ENCODE assay signal across 20 cellular contexts in the genomic region with DNA sequence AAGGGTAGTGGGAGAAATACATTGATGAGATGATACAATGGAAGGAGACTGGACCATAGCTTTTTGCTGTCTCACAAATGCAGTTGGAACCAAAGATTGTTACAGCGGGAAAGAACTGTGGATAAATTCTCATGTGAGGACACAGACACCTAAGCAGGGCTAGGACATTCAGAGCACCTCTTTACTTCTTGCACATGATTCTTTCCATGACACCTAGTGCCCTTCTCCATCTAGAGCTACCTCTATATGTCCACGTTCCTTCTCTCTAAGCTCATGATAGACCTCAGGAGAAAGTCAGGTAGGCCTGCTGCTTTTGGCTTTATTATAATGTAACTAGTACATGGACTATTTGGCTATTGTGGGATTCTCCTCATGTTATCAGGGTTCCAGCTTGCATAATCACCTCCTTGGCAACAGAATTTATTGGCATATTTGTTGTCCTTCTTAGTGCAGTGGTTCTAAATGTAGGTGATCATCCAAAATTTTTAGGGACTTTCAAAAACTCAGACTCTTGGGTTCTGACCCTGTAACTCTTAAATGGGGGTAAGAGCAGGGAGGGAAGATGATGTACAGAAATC. TPM values are rescaled to one million over a fixed set of nuclear protein-coding genes. Genes with fewer than 3 reads are reported as not detected.
DNase-seq lines count a peak whose midpoint lies in the region; ATAC-seq and TF ChIP-seq lines count a peak whose summit lies in the region.
"Had no signal": no experiment of that assay in that cellular context is flagged by ENCODE, and none has a peak within 500 bp of the region (broad histone marks: within the 10 kb centered on the region; RNA-seq: fewer than 3 reads in every experiment).

No MANE protein-coding gene starts in this region.

- H3K36me3 ChIP-seq in smooth muscle cell (ENCODE audit: low read depth) (no peaks in the 10 kb centered on the region), HAP-1 (replicated peaks) (no peaks in the 10 kb centered on the region)
- H3K36me3 ChIP-seq: upper lobe of left lung had no signal

- no peak overlapping the region for H2AFZ ChIP-seq in smooth muscle cell (ENCODE audit: low read depth)

- H3K79me2 ChIP-seq in smooth muscle cell (ENCODE audit: low read depth) = peaks cover 100% of the 10 kb centered on the region

- TF ChIP-seq CTCF in foreskin keratinocyte (conservative IDR thresholded peaks at IDR 0.05) = no peak
- TF ChIP-seq CTCF in smooth muscle cell (IDR thresholded peaks at IDR 0.05; ENCODE audit: borderline replicate concordance, insufficient read depth, poor library complexity, severe bottlenecking) = no peak

- no peaks in the 10 kb centered on the region for H3K9me3 ChIP-seq in smooth muscle cell (replicated peaks; ENCODE audit: low read depth)
- H3K9me3 ChIP-seq in HAP-1 = no peaks in the 10 kb centered on the region
- H3K9me3 ChIP-seq: upper lobe of left lung had no signal

- H4K20me1 ChIP-seq in smooth muscle cell (ENCODE audit: low read depth) = peaks cover 100% of the 10 kb centered on the region

- no peak overlapping the region for H3K4me2 ChIP-seq in smooth muscle cell

- no peaks in the 10 kb centered on the region for H3K27me3 Mint-ChIP-seq in activated naive CD8-positive, alpha-beta T cell
- H3K27me3 Mint-ChIP-seq in activated naive CD8-positive, alpha-beta T cell treated with anti-CD3 and anti-CD28 coated beads for 36 hours = no peaks in the 10 kb centered on the region
- H3K27me3 Mint-ChIP-seq: memory B cell had no signal

- H3K4me1 ChIP-seq in foreskin keratinocyte (peaks cover 28% of the 10 kb centered on the region), smooth muscle cell (ENCODE audit: low read depth) (no peaks in the 10 kb centered on the region), HAP-1 (no peaks in the 10 kb centered on the region)

- 97% methylated on average over 2 of the region's 2 CpGs for WGBS in smooth muscle cell (ENCODE audit: low lambda C conversion rate)

- H3K27me3 ChIP-seq in foreskin keratinocyte = no peaks in the 10 kb centered on the region
- H3K27me3 ChIP-seq in smooth muscle cell (ENCODE audit: low read depth) = no peaks in the 10 kb centered on the region
- no peaks in the 10 kb centered on the region for H3K27me3 ChIP-seq in HAP-1 (ENCODE audit: low read depth)
- H3K27me3 ChIP-seq: upper lobe of left lung had no signal

- H3K9ac ChIP-seq in smooth muscle cell (ENCODE audit: low read depth) = no peak overlapping the region

- no peak overlapping the region for H3K4me3 ChIP-seq in smooth muscle cell
- H3K4me3 ChIP-seq in HAP-1 = no peak overlapping the region
- H3K4me3 ChIP-seq: upper lobe of left lung had no signal

- no peak overlapping the region for H3K4me3 Mint-ChIP-seq in activated naive CD8-positive, alpha-beta T cell
- no peak overlapping the region for H3K4me3 Mint-ChIP-seq in activated naive CD8-positive, alpha-beta T cell treated with anti-CD3 and anti-CD28 coated beads for 36 hours
- H3K4me3 Mint-ChIP-seq: memory B cell; T-helper 2 cell treated with Interferon-gamma antibody and Interleukin-4, amounts not matched to agents 5 μg/mL and 100 μg/mL, for 36 hours had no signal

- ATAC-seq in foreskin keratinocyte (no peak), GM18498 (IDR thresholded peaks at IDR 0.05; ENCODE audit: unreplicated experiment) (no peak)
- ATAC-seq: esophagus mucosa had no signal

- no peaks in the 10 kb centered on the region for H3K9me3 Mint-ChIP-seq in activated naive CD8-positive, alpha-beta T cell (ENCODE audit: low read depth)
- H3K9me3 Mint-ChIP-seq in activated naive CD8-positive, alpha-beta T cell treated with anti-CD3 and anti-CD28 coated beads for 36 hours = peaks cover 3% of the 10 kb centered on the region
- H3K9me3 Mint-ChIP-seq: memory B cell; T-helper 2 cell treated with Interferon-gamma antibody and Interleukin-4, amounts not matched to agents 5 μg/mL and 100 μg/mL, for 36 hours had no signal

- H3K4me1 Mint-ChIP-seq in activated naive CD8-positive, alpha-beta T cell (ENCODE audit: low read depth) = peaks cover 79% of the 10 kb centered on the region
- H3K4me1 Mint-ChIP-seq in activated naive CD8-positive, alpha-beta T cell treated with anti-CD3 and anti-CD28 coated beads for 36 hours = peaks cover 72% of the 10 kb centered on the region

- DNase-seq in activated naive CD8-positive, alpha-beta T cell treated with anti-CD3 and anti-CD28 coated beads for 36 hours = no peak
- DNase-seq in NCI-H226 (peak; percentile 58), foreskin keratinocyte (no peak), smooth muscle cell (lab: John Stamatoyannopoulos, UW; ENCODE audit: unreplicated experiment) (no peak), DMS53 (lab: John Stamatoyannopoulos, UW) (no peak), HAP-1 (ENCODE audit: low spot score in 2 of 2) (no peak)
- DNase-seq: activated gamma-delta T cell treated with Interleukin-2 at 50 U/mL for 16 hours; head of caudate nucleus; NCI-H1092 treated with DMSO at 0.1 percent for 48 hours; NCI-H526; retina; stimulated activated CD4-positive, alpha-beta T cell treated with anti-CD3 and anti-CD28 coated beads, Interleukin-15, amount 100 ng/mL, for 24 hours; stimulated activated naive CD4-positive, alpha-beta T cell treated with Interleukin-2 at 50 U/mL for 16 hours; upper lobe of left lung had no signal

- peaks cover 6% of the 10 kb centered on the region for H3K36me3 Mint-ChIP-seq in activated naive CD8-positive, alpha-beta T cell
- H3K36me3 Mint-ChIP-seq in activated naive CD8-positive, alpha-beta T cell treated with anti-CD3 and anti-CD28 coated beads for 36 hours = peaks cover 42% of the 10 kb centered on the region

- in situ Hi-C loops in HAP-1 (cut with MboI; ENCODE audit: low sequenced_read_pairs) = no loop called here

- H3F3A ChIP-seq in smooth muscle cell (ENCODE audit: low read depth) = no peaks in the 10 kb centered on the region

- peak overlapping the region; percentile 41 for H3K27ac Mint-ChIP-seq in activated naive CD8-positive, alpha-beta T cell
- H3K27ac Mint-ChIP-seq in activated naive CD8-positive, alpha-beta T cell treated with anti-CD3 and anti-CD28 coated beads for 36 hours = no peak overlapping the region
- H3K27ac Mint-ChIP-seq: memory B cell; T-helper 2 cell treated with Interferon-gamma antibody and Interleukin-4, amounts not matched to agents 5 μg/mL and 100 μg/mL, for 36 hours had no signal

- H3K27ac ChIP-seq in foreskin keratinocyte (peak overlapping the region; percentile 6), smooth muscle cell (ENCODE audit: low read depth) (peak overlapping the region; percentile 20)
- H3K27ac ChIP-seq: C4-2B, upper lobe of left lung had no signal

RNA-seq across cellular contexts. Expression of a gene that starts 27.2 kb away (rescaled TPM):
- total RNA-seq in activated naive CD8-positive, alpha-beta T cell treated with anti-CD3 and anti-CD28 coated beads for 36 hours = 10 to 100 TPM; 51.2 to 54.0 TPM
- 44.7 and 46.4 TPM in 2 replicates for total RNA-seq in foreskin keratinocyte
- polyA plus RNA-seq in foreskin keratinocyte = 10.3 and 12.2 TPM in 2 replicates
- 101 and 103 TPM in 2 replicates for total RNA-seq in smooth muscle cell
- 48.1 and 76.5 TPM in 2 replicates for polyA plus RNA-seq in smooth muscle cell
